In genomic region chr11:76293189-76293631, GRCh38 we compare ENCODE assay signal across 9 cellular contexts.
A peak's percentile ranks its signal among the peaks of the same experiment; 100 is the strongest.
DNase-seq lines count a peak whose midpoint lies in the region; ATAC-seq, FAIRE-seq and TF ChIP-seq lines count a peak whose summit lies in the region.
"Had no signal": no experiment of that assay in that cellular context is flagged by ENCODE, and none has a peak within 500 bp of the region (broad histone marks: within the 10 kb centered on the region; RNA-seq: fewer than 3 reads in every experiment).

No MANE protein-coding gene starts in this region.

- no peak for FAIRE-seq in pancreas (lab: Jason Lieb, UNC)

- no peaks in the 10 kb centered on the region for H3K9me3 Mint-ChIP-seq in CD8-positive, alpha-beta T cell
- H3K9me3 Mint-ChIP-seq in activated T-helper 1 cell treated with anti-CD3 and anti-CD28 coated beads, Interleukin-12 subunit alpha, Interleukin-12 subunit beta, Interleukin-2, Interleukin-4 antibody, amounts not matched to agents 30 ng/mL and 10 ng/mL and 1 ng/mL, durations not matched to agents 14 hours and 24 hours and 36 hours, result no peaks in the 10 kb centered on the region

- POLR2A ChIA-PET in CD8-positive, alpha-beta T cell (lab: Charles Lee), result interaction anchor here (0.8 to 1.1 kb wide), 2 partner anchors 11 to 45 kb away, joined by 3 to 4 read pairs; no protein-coding TSS in a partner anchor

- H3K4me3 Mint-ChIP-seq in CD8-positive, alpha-beta T cell, result peak overlapping the region; percentile 47
- peak overlapping the region; percentile 16 for H3K4me3 Mint-ChIP-seq in activated T-helper 1 cell treated with anti-CD3 and anti-CD28 coated beads, Interleukin-12 subunit alpha, Interleukin-12 subunit beta, Interleukin-2, Interleukin-4 antibody, amounts not matched to agents 30 ng/mL and 10 ng/mL and 1 ng/mL, durations not matched to agents 14 hours and 24 hours and 36 hours

- H3K27ac ChIP-seq in CD8-positive, alpha-beta T cell (ENCODE audit: low read depth, low read length), result no peak overlapping the region
- H3K27ac ChIP-seq in pancreas, result no peak overlapping the region

- 86 to 89% methylated on average over 11 of the region's 11 CpGs for WGBS in pancreas, 2 donors

- no peaks in the 10 kb centered on the region for H3K27me3 ChIP-seq in CD8-positive, alpha-beta T cell (ENCODE audit: insufficient read depth, low read length)
- H3K27me3 ChIP-seq in pancreas, result no peaks in the 10 kb centered on the region

- no peaks in the 10 kb centered on the region for H3K36me3 Mint-ChIP-seq in CD8-positive, alpha-beta T cell
- H3K36me3 Mint-ChIP-seq in activated T-helper 1 cell treated with anti-CD3 and anti-CD28 coated beads, Interleukin-12 subunit alpha, Interleukin-12 subunit beta, Interleukin-2, Interleukin-4 antibody, amounts not matched to agents 30 ng/mL and 10 ng/mL and 1 ng/mL, durations not matched to agents 14 hours and 24 hours and 36 hours (ENCODE audit: low read depth), result no peaks in the 10 kb centered on the region

- peak; percentile 36 for ATAC-seq in CD8-positive, alpha-beta T cell
- ATAC-seq in GM19035 (IDR thresholded peaks at IDR 0.05; ENCODE audit: unreplicated experiment) (peak; percentile 60), HG02970 (IDR thresholded peaks at IDR 0.05; ENCODE audit: low FRiP score, unreplicated experiment) (peak; percentile 51), pancreas (no peak)

- H3K36me3 ChIP-seq in CD8-positive, alpha-beta T cell (ENCODE audit: insufficient read depth, low read length), result no peaks in the 10 kb centered on the region
- no peaks in the 10 kb centered on the region for H3K36me3 ChIP-seq in pancreas

- CTCF ChIA-PET in CD8-positive, alpha-beta T cell (lab: Charles Lee), result interaction anchor here (0.7 to 3.2 kb wide), 5 partner anchors 17 to 217 kb away, joined by 3 to 15 read pairs (median 3); no protein-coding TSS in a partner anchor

- peaks cover 25% of the 10 kb centered on the region for H3K4me1 Mint-ChIP-seq in CD8-positive, alpha-beta T cell (ENCODE audit: low read depth)
- H3K4me1 Mint-ChIP-seq in activated T-helper 1 cell treated with anti-CD3 and anti-CD28 coated beads, Interleukin-12 subunit alpha, Interleukin-12 subunit beta, Interleukin-2, Interleukin-4 antibody, amounts not matched to agents 30 ng/mL and 10 ng/mL and 1 ng/mL, durations not matched to agents 14 hours and 24 hours and 36 hours (ENCODE audit: low read depth), result peaks cover 28% of the 10 kb centered on the region

- no peak for DNase-seq in CD8-positive, alpha-beta T cell
- peak; percentile 3 for DNase-seq in activated T-helper 1 cell treated with anti-CD3 and anti-CD28 coated beads, Interleukin-12 subunit alpha, Interleukin-12 subunit beta, Interleukin-2, Interleukin-4 antibody, amounts not matched to agents 30 ng/mL and 10 ng/mL and 1 ng/mL, durations not matched to agents 14 hours and 24 hours and 36 hours (ENCODE audit: low spot score)
- DNase-seq in COLO668 (lab: John Stamatoyannopoulos, UW; ENCODE audit: unreplicated experiment) (no peak), pancreas (no peak), NCI-H510A treated with DMSO at 0.1 percent for 48 hours (lab: John Stamatoyannopoulos, UW) (no peak), GOT3 (lab: John Stamatoyannopoulos, UW) (no peak)
- DNase-seq: NCI-H146 had no signal

- H3K9me3 ChIP-seq in CD8-positive, alpha-beta T cell (ENCODE audit: low read length), result no peaks in the 10 kb centered on the region
- H3K9me3 ChIP-seq in pancreas, result no peaks in the 10 kb centered on the region

- H3K4me3 ChIP-seq in CD8-positive, alpha-beta T cell (ENCODE audit: low read depth, low read length), result no peak overlapping the region
- no peak overlapping the region for H3K4me3 ChIP-seq in pancreas

- intact Hi-C loops in CD8-positive, alpha-beta T cell (cut with DNase I, micrococcal nuclease), result no loop called here
- intact Hi-C loops in activated T-helper 1 cell treated with anti-CD3 and anti-CD28 coated beads, Interleukin-12 subunit alpha, Interleukin-12 subunit beta, Interleukin-2, Interleukin-4 antibody, amounts not matched to agents 30 ng/mL and 10 ng/mL and 1 ng/mL, durations not matched to agents 14 hours and 24 hours and 36 hours (cut with micrococcal nuclease), result loop anchor here (5.0 kb wide), 1 partner anchor 56 kb away; no protein-coding TSS in a partner anchor
- intact Hi-C loops in pancreas (cut with DNase I), result no loop called here

- peaks cover 22% of the 10 kb centered on the region for H3K4me1 ChIP-seq in CD8-positive, alpha-beta T cell (ENCODE audit: insufficient read depth, low read length)
- no peaks in the 10 kb centered on the region for H3K4me1 ChIP-seq in pancreas

- H3K27me3 Mint-ChIP-seq in CD8-positive, alpha-beta T cell (ENCODE audit: low read depth), result no peaks in the 10 kb centered on the region
- H3K27me3 Mint-ChIP-seq in activated T-helper 1 cell treated with anti-CD3 and anti-CD28 coated beads, Interleukin-12 subunit alpha, Interleukin-12 subunit beta, Interleukin-2, Interleukin-4 antibody, amounts not matched to agents 30 ng/mL and 10 ng/mL and 1 ng/mL, durations not matched to agents 14 hours and 24 hours and 36 hours (ENCODE audit: insufficient read depth), result no peaks in the 10 kb centered on the region

- no peak for TF ChIP-seq CTCF in CD8-positive, alpha-beta T cell (IDR thresholded peaks at IDR 0.05)
- TF ChIP-seq CTCF in pancreas (IDR thresholded peaks at IDR 0.05), result no peak

- H3K27ac Mint-ChIP-seq in CD8-positive, alpha-beta T cell, result peak overlapping the region; percentile 79
- H3K27ac Mint-ChIP-seq in activated T-helper 1 cell treated with anti-CD3 and anti-CD28 coated beads, Interleukin-12 subunit alpha, Interleukin-12 subunit beta, Interleukin-2, Interleukin-4 antibody, amounts not matched to agents 30 ng/mL and 10 ng/mL and 1 ng/mL, durations not matched to agents 14 hours and 24 hours and 36 hours, result peak overlapping the region; percentile 58

Comparison
In these comparisons a context has a peak if more than half of its experiments do, and no peak if none do; other contexts are left out.
1. ATAC-seq: peak in CD8-positive, alpha-beta T cell (single experiment), GM19035 (single experiment) and HG02970 (single experiment); none in pancreas (0 of 4).